Comparison of ENCODE assay signal across 8 cellular contexts in genomic region chr14:70821581-70821915, GRCh38. TPM values are rescaled to one million over a fixed set of nuclear protein-coding genes. Genes with fewer than 3 reads are reported as not detected.
A peak's percentile ranks its signal among the peaks of the same experiment; 100 is the strongest.
DNase-seq lines count a peak whose midpoint lies in the region; TF ChIP-seq lines count a peak whose summit lies in the region.

No MANE protein-coding gene starts in this region.

- H3K4me1 ChIP-seq in BLaER1 treated with 17β-estradiol and CSF1 and Interleukin-3, amounts not matched to agents 10 nM and 100 nM, result peaks cover 0 to 17% (median 7%) of the 10 kb centered on the region in 10 experiments; a peak in 17 of 20 replicates
- H3K4me1 ChIP-seq in NT2/D1 (ENCODE audit: insufficient read depth, insufficient read length) (peaks cover 2% of the 10 kb centered on the region), endocrine pancreas (ENCODE audit: control insufficient read depth, insufficient read depth, low read length) (no peaks in the 10 kb centered on the region)

- TF ChIP-seq CTCF in neural crest cell (conservative IDR thresholded peaks at IDR 0.05), result no peak

- H3K4me1 Mint-ChIP-seq in neural crest cell, result peaks cover 14% of the 10 kb centered on the region

- H3K36me3 ChIP-seq in BLaER1 treated with 17β-estradiol and CSF1 and Interleukin-3, amounts not matched to agents 10 nM and 100 nM, result no peaks in the 10 kb centered on the region
- H3K36me3 ChIP-seq in NT2/D1 (ENCODE audit: insufficient read depth, insufficient read length, low read length), result no peaks in the 10 kb centered on the region
- no peaks in the 10 kb centered on the region for H3K36me3 ChIP-seq in endocrine pancreas (ENCODE audit: control insufficient read depth, insufficient read depth, low read length)

- H3K27ac ChIP-seq in BLaER1 treated with 17β-estradiol and CSF1 and Interleukin-3, amounts not matched to agents 10 nM and 100 nM, result peak overlapping the region in 5 of 11 experiments; percentile 38 to 64 (median 54); a peak in 9 of 22 replicates

- H3K9me3 Mint-ChIP-seq in neural crest cell, result no peaks in the 10 kb centered on the region

- H3K9me3 ChIP-seq in BLaER1 treated with 17β-estradiol and CSF1 and Interleukin-3, amounts not matched to agents 10 nM and 100 nM (replicated peaks in 1 of 11), result no peaks in the 10 kb centered on the region
- H3K9me3 ChIP-seq in NT2/D1 (ENCODE audit: insufficient read depth, low read length) (no peaks in the 10 kb centered on the region), endocrine pancreas (ENCODE audit: control insufficient read depth, low read length) (no peaks in the 10 kb centered on the region)

- peak overlapping the region; percentile 81 for H3K4me3 Mint-ChIP-seq in neural crest cell

- peak overlapping the region; percentile 93 to 100 (median 97) for H3K4me2 ChIP-seq in BLaER1 treated with 17β-estradiol and CSF1 and Interleukin-3, amounts not matched to agents 10 nM and 100 nM

- H4K20me1 ChIP-seq in BLaER1 treated with 17β-estradiol and CSF1 and Interleukin-3, amounts not matched to agents 10 nM and 100 nM, result peaks cover 0 to 8% (median 0%) of the 10 kb centered on the region in 11 experiments; a peak in 1 of 22 replicates

- H3K9ac ChIP-seq in BLaER1 treated with 17β-estradiol and CSF1 and Interleukin-3, amounts not matched to agents 10 nM and 100 nM, result peak overlapping the region; percentile 61 to 82 (median 76)
- H3K9ac ChIP-seq in NT2/D1 (ENCODE audit: insufficient read length, low read depth) (peak overlapping the region; percentile 77), endocrine pancreas (ENCODE audit: control insufficient read depth, insufficient read depth, low read length) (peak overlapping the region; percentile 36)

- DNase-seq in NT2/D1 (ENCODE audit: low read depth, low spot score), result no peak
- DNase-seq in neural crest cell (ENCODE audit: low read depth, low spot score), result no peak
- DNase-seq in pons (ENCODE audit: low spot score), result no peak
- DNase-seq in SHP77 treated with DMSO at 0.1 percent for 48 hours (lab: John Stamatoyannopoulos, UW), result no peak
- DNase-seq in hippocampal formation (lab: John Stamatoyannopoulos, UW), result no peak
- no peak for DNase-seq in COLO829 (ENCODE audit: low spot score)

- no peaks in the 10 kb centered on the region for H3K36me3 Mint-ChIP-seq in neural crest cell (ENCODE audit: low read depth)

- H3K27me3 ChIP-seq in BLaER1 treated with 17β-estradiol and CSF1 and Interleukin-3, amounts not matched to agents 10 nM and 100 nM, result peaks cover 16 to 43% (median 29%) of the 10 kb centered on the region in 11 experiments
- H3K27me3 ChIP-seq in NT2/D1 (ENCODE audit: insufficient read depth, insufficient read length), result peaks cover 42% of the 10 kb centered on the region
- no peaks in the 10 kb centered on the region for H3K27me3 ChIP-seq in endocrine pancreas (ENCODE audit: control insufficient read depth, insufficient read depth, low read length)

- H3K27ac Mint-ChIP-seq in neural crest cell (ENCODE audit: unreplicated experiment), result no peak overlapping the region

- peak overlapping the region; percentile 65 to 78 (median 72) for H3K4me3 ChIP-seq in BLaER1 treated with 17β-estradiol and CSF1 and Interleukin-3, amounts not matched to agents 10 nM and 100 nM
- H3K4me3 ChIP-seq in NT2/D1 (ENCODE audit: insufficient read length, low read depth), result peak overlapping the region; percentile 85
- peak overlapping the region; percentile 12 for H3K4me3 ChIP-seq in endocrine pancreas (ENCODE audit: control insufficient read depth, insufficient read depth, low read length)

- peaks cover 60% of the 10 kb centered on the region for H3K27me3 Mint-ChIP-seq in neural crest cell (ENCODE audit: low read depth)

RNA-seq across cellular contexts. Expression of gene MAP3K9, which starts 12.2 kb away (rescaled TPM):
- total RNA-seq in neural crest cell, result 10.3 and 11.2 TPM in 2 replicates

Comparison
In these comparisons a context has a peak if more than half of its experiments do, and no peak if none do; other contexts are left out.
1. H3K4me3 ChIP-seq: peak in every context shown above with its lines; median percentile 85 in NT2/D1; 72 in BLaER1 treated with 17β-estradiol and CSF1 and Interleukin-3, amounts not matched to agents 10 nM and 100 nM; 12 in endocrine pancreas.